ENCODE assay signal across 7 cellular contexts in genomic region chr4:119627267-119628190, GRCh38. TPM values are rescaled to one million over a fixed set of nuclear protein-coding genes. Genes with fewer than 3 reads are reported as not detected.
DNase-seq lines count a peak whose midpoint lies in the region; TF ChIP-seq lines count a peak whose summit lies in the region.

No MANE protein-coding gene starts in this region.

- H3K4me3 ChIP-seq in MG63 (peak overlapping the region; percentile 79), choroid plexus epithelial cell (ENCODE audit: low read depth, low read length) (peak overlapping the region; percentile 85)

- H3K23ac ChIP-seq in H9 (ENCODE audit: insufficient read length, low read depth, low read length) = no peak overlapping the region

- no peak overlapping the region for H3K18ac ChIP-seq in H9 (ENCODE audit: insufficient read length, low read depth, low read length)

- H3K4me1 Mint-ChIP-seq in H9 = peaks cover 9 to 19% of the 10 kb centered on the region in 2 experiments

- peak overlapping the region; percentile 86 to 95 for H3K4me3 Mint-ChIP-seq in H9

- no peak overlapping the region for H2AFZ ChIP-seq in H9 (ENCODE audit: low read length)

- H3K27me3 ChIP-seq in H9 (ENCODE audit: insufficient read depth, low read length) (no peaks in the 10 kb centered on the region), MG63 (no peaks in the 10 kb centered on the region)

- H2AK5ac ChIP-seq in H9 (ENCODE audit: insufficient read length, low read length) = no peak overlapping the region

- no peak overlapping the region for H2BK12ac ChIP-seq in H9 (ENCODE audit: insufficient read length, low read depth, low read length)

- no peak overlapping the region for H2BK20ac ChIP-seq in H9 (ENCODE audit: low read depth, low read length, poor library complexity, severe bottlenecking)

- peak overlapping the region; percentile 85 to 88 (median 88); a peak in 5 of 7 replicates for H3K27ac Mint-ChIP-seq in H9

- H3K4me2 ChIP-seq in H9 (ENCODE audit: insufficient read depth, insufficient read length, low read length) = peak overlapping the region; percentile 79

- H3K36me3 ChIP-seq in MG63 = peaks cover 8% of the 10 kb centered on the region

- no peaks in the 10 kb centered on the region for H3K9me3 Mint-ChIP-seq in H9

- H4K8ac ChIP-seq in H9 (replicated peaks; ENCODE audit: insufficient read length, low read depth, low read length) = no peak overlapping the region

- H3K9me3 ChIP-seq in H9 (ENCODE audit: control insufficient read depth, low read depth, low read length) = no peaks in the 10 kb centered on the region
- no peaks in the 10 kb centered on the region for H3K9me3 ChIP-seq in MG63

- peaks cover 10% of the 10 kb centered on the region for H3K23me2 ChIP-seq in H9 (ENCODE audit: insufficient read length, low read depth, low read length, poor library complexity, severe bottlenecking)

- peak overlapping the region; percentile 68 for H3K9ac ChIP-seq in H9 (ENCODE audit: extremely low read depth, insufficient read length, low read length)

- no peak overlapping the region for H2BK15ac ChIP-seq in H9 (ENCODE audit: low read depth, low read length)

- H3K79me1 ChIP-seq in H9 (ENCODE audit: insufficient read depth, low read depth, low read length, poor library complexity, severe bottlenecking) = no peaks in the 10 kb centered on the region

- H3K14ac ChIP-seq in H9 (ENCODE audit: insufficient read depth, low read length) = peak overlapping the region; percentile 67

- H3K56ac ChIP-seq in H9 (ENCODE audit: insufficient read length, low read depth, low read length) = no peak overlapping the region

- peaks cover 2% of the 10 kb centered on the region; the same call in 1 of the 2 replicates for H3K27me3 Mint-ChIP-seq in H9 (ENCODE audit: low read depth)

- no peaks in the 10 kb centered on the region for H3K79me2 ChIP-seq in H9 (ENCODE audit: insufficient read depth, low read length)

- WGBS in H9 (ENCODE audit: extremely low coverage, insufficient read length, low lambda C conversion rate) = no CpG with 5 or more reads among the region's 88 CpGs

- no peak overlapping the region for H3K4ac ChIP-seq in H9 (ENCODE audit: low read depth, low read length)

- peak; percentile 74 for DNase-seq in H9
- peak; percentile 80 for DNase-seq in MG63
- DNase-seq in activated CD4-positive, alpha-beta T cell treated with anti-CD3 and anti-CD28 coated beads for 1 hour = peak; percentile 36
- DNase-seq in choroid plexus epithelial cell (ENCODE audit: low read depth) = peak; percentile 60
- DNase-seq in kidney tubule cell (ENCODE audit: low spot score) = peak; percentile 65
- DNase-seq in stimulated activated CD4-positive, alpha-beta T cell treated with anti-CD3 and anti-CD28 coated beads, Interleukin-1b, Interleukin-23, amount 100 ng/mL, for 48 hours = peak; percentile 44

- no peaks in the 10 kb centered on the region; the same call in 1 of the 2 replicates for H3K4me1 ChIP-seq in H9 (ENCODE audit: insufficient read depth, low read length)

- H4K20me1 ChIP-seq in H9 (ENCODE audit: control insufficient read depth, insufficient read depth, insufficient read length) = no peaks in the 10 kb centered on the region

- no peak overlapping the region for H2BK120ac ChIP-seq in H9 (ENCODE audit: low read depth, low read length, poor library complexity, severe bottlenecking)

- TF ChIP-seq CTCF in GM12873 (IDR thresholded peaks at IDR 0.05; ENCODE audit: insufficient read depth, low read depth, low read length, missing control alignments) = peak; percentile 65
- TF ChIP-seq CTCF in H9 (conservative IDR thresholded peaks at IDR 0.05) = peak; percentile 57
- TF ChIP-seq CTCF in choroid plexus epithelial cell (conservative IDR thresholded peaks at IDR 0.05; ENCODE audit: low read depth, low read length) = peak; percentile 19

- H3K27ac ChIP-seq in H9 (ENCODE audit: insufficient read length, low read depth, low read length) = no peak overlapping the region

- no peak overlapping the region for H3T11ph ChIP-seq in H9 (ENCODE audit: low read length)

- no peaks in the 10 kb centered on the region for H3K36me3 Mint-ChIP-seq in H9 (ENCODE audit: insufficient read depth in 1 of 3, low read depth in 3 of 3)

- no peak overlapping the region for H2BK5ac ChIP-seq in H9 (ENCODE audit: insufficient read length, low read length)

- H4K91ac ChIP-seq in H9 (ENCODE audit: insufficient read length, low read depth, low read length) = no peak overlapping the region

- H4K5ac ChIP-seq in H9 (ENCODE audit: insufficient read length, low read depth, low read length) = no peak overlapping the region

RNA-seq across cellular contexts. Expression of gene PDE5A, which starts 1.1 kb away (rescaled TPM):
- total RNA-seq in H9 (2021) = 14.8 and 15.7 TPM in 2 replicates
- total RNA-seq in MG63 (2014; rRNA removed; shearing (Covaris generic); ENCODE audit: low replicate concordance) = 46.2 and 78.6 TPM in 2 replicates
